ENCODE assay signal across 8 cellular contexts in genomic region chr13:73059460-73060250, GRCh38. TPM values are rescaled to one million over a fixed set of nuclear protein-coding genes. Genes with fewer than 3 reads are reported as not detected.
DNase-seq lines count a peak whose midpoint lies in the region; ATAC-seq, FAIRE-seq and TF ChIP-seq lines count a peak whose summit lies in the region.

No MANE protein-coding gene starts in this region.

- H3K9me3 ChIP-seq in SK-N-SH (no peaks in the 10 kb centered on the region), GM12878 (replicated peaks; ENCODE audit: control insufficient read depth, insufficient read depth, low read length) (no peaks in the 10 kb centered on the region)

- no peak for TF ChIP-seq CTCF in SK-N-SH (IDR thresholded peaks at IDR 0.05)
- TF ChIP-seq CTCF in GM12878 (IDR thresholded peaks at IDR 0.05 in 2 of 3, conservative IDR thresholded peaks at IDR 0.05 in 1 of 3; ENCODE audit: control insufficient read depth in 2 of 3, extremely low read depth in 1 of 3, insufficient read depth in 1 of 3, low read depth in 3 of 3, low read length in 3 of 3): peak in 2 of 3 experiments; percentile 14 to 25; a peak in 2 of 6 replicates

- BruUV-seq in GM12878 (replicated peaks; lab: Mats Ljungman, UMichigan): no TSS peak

- H3K9me2 ChIP-seq in SK-N-SH: no peaks in the 10 kb centered on the region

- TF ChIP-seq EP300 in SK-N-SH (IDR thresholded peaks at IDR 0.05; ENCODE audit: borderline replicate concordance in 1 of 2, low read depth in 1 of 2, low read length in 1 of 2): no peak
- no peak for TF ChIP-seq EP300 in GM12878 (IDR thresholded peaks at IDR 0.05; ENCODE audit: borderline replicate concordance in 1 of 2, control insufficient read depth in 1 of 2, low read depth in 2 of 2, low read length in 2 of 2)

- H3K4me2 ChIP-seq in SK-N-SH (peak overlapping the region; percentile 71), GM12878 (ENCODE audit: control insufficient read depth, insufficient read depth) (peak overlapping the region; percentile 95)

- H3F3A ChIP-seq in SK-N-SH (replicated peaks; ENCODE audit: insufficient read depth): peaks cover 24% of the 10 kb centered on the region

- intact Hi-C loops in GM12878 (cut with micrococcal nuclease; ENCODE audit: unreplicated experiment): no loop called here

- H3K36me3 ChIP-seq in SK-N-SH (replicated peaks in 1 of 2; ENCODE audit: control insufficient read depth in 1 of 2, insufficient read depth in 2 of 2, low read length in 1 of 2) (no peaks in the 10 kb centered on the region), GM12878 (ENCODE audit: control insufficient read depth in 2 of 2, insufficient read depth in 2 of 2, low read length in 1 of 2) (no peaks in the 10 kb centered on the region)

- SMC1A ChIA-PET in GM12878 (lab: Charles Lee; ENCODE audit: uncharacterized antibody, unreplicated experiment): interaction anchor here (0.6 to 1.0 kb wide), 3 partner anchors 10 to 560 kb away, joined by 3 read pairs; no protein-coding TSS in a partner anchor

- no peak for FAIRE-seq in GM12878 (lab: Jason Lieb, UNC)

- in situ Hi-C loops in GM12878 (cut with MboI): no loop called here

- DNase-seq in COLO668 (lab: John Stamatoyannopoulos, UW; ENCODE audit: unreplicated experiment) (peak; percentile 95), SK-N-SH (no peak), GM12878 (ENCODE audit: low read depth, low spot score) (no peak), iPS-NIHi11 (ENCODE audit: low spot score) (peak; percentile 82), LoVo (ENCODE audit: low spot score) (no peak)
- DNase-seq in stimulated activated CD4-positive, alpha-beta T cell treated with anti-CD3 and anti-CD28 coated beads, Interleukin-1b, Interleukin-23, amount 100 ng/mL, for 4 hours (ENCODE audit: low read depth in 2 of 2): peak; percentile 15 to 40

- RAD21 ChIA-PET in GM12878 (lab: Charles Lee; ENCODE audit: unreplicated experiment): interaction anchor here (0.6 to 1.0 kb wide), 2 partner anchors 12 to 212 kb away, joined by 3 read pairs; no protein-coding TSS in a partner anchor

- peak; percentile 34 for ATAC-seq in GM19397 (IDR thresholded peaks at IDR 0.05; ENCODE audit: unreplicated experiment)
- peak; percentile 40 for ATAC-seq in HG03439 (IDR thresholded peaks at IDR 0.05; ENCODE audit: unreplicated experiment)
- no peak; the same call in 2 of the 3 replicates for ATAC-seq in GM12878

- no peak; the same call in 1 of the 2 replicates for TF ChIP-seq RAD21 in SK-N-SH (IDR thresholded peaks at IDR 0.05; ENCODE audit: low read length)
- TF ChIP-seq RAD21 in GM12878 (IDR thresholded peaks at IDR 0.05; ENCODE audit: insufficient read depth, low read depth, low read length): peak; percentile 40; the same call in 1 of the 2 replicates

- CTCF ChIA-PET in SK-N-SH (lab: Yijun Ruan, JAX): interaction anchor here (0.6 to 1.4 kb wide), 10 partner anchors 10 to 1933 kb away, joined by 3 to 4 read pairs (median 3); no protein-coding TSS in a partner anchor
- CTCF ChIA-PET in GM12878 (lab: Yijun Ruan, JAX): interaction anchor here (1.4 kb wide), 2 partner anchors 12 to 220 kb away, joined by 5 to 6 read pairs; no protein-coding TSS in a partner anchor

- POLR2A ChIA-PET in SK-N-SH (lab: Yijun Ruan, JAX): no interaction called here
- POLR2A ChIA-PET in GM12878 (lab: Charles Lee): no interaction called here

- WGBS in SK-N-SH (ENCODE audit: low lambda C conversion rate): 7% methylated on average over 26 of the region's 68 CpGs
- WGBS in GM12878 (ENCODE audit: insufficient coverage, insufficient replicate concordance, low lambda C conversion rate, missing lambda C conversion rate): under 1% methylated on average over 44 of the region's 68 CpGs

- H3K4me1 ChIP-seq in SK-N-SH (ENCODE audit: control insufficient read depth in 1 of 2, insufficient read depth in 2 of 2, low read depth in 1 of 2, low read length in 1 of 2) (peaks cover 7 to 10% of the 10 kb centered on the region in 2 experiments; a peak in 3 of 4 replicates), GM12878 (ENCODE audit: control insufficient read depth, insufficient read depth, low read length) (peaks cover 3% of the 10 kb centered on the region; the same call in 1 of the 2 replicates)

- H3K4me3 ChIP-seq in SK-N-SH (ENCODE audit: low read depth in 2 of 2, low read length in 1 of 2) (peak overlapping the region; percentile 75 to 76), GM12878 (peak overlapping the region; percentile 66)

- H3K79me2 ChIP-seq in SK-N-SH (ENCODE audit: insufficient read depth) (no peaks in the 10 kb centered on the region), GM12878 (ENCODE audit: control insufficient read depth, insufficient read depth, low read length) (no peaks in the 10 kb centered on the region)

- no peak overlapping the region; the same call in 1 of the 2 replicates for H3K9ac ChIP-seq in SK-N-SH
- H3K9ac ChIP-seq in GM12878 (ENCODE audit: control insufficient read depth, insufficient read depth, low read length): peak overlapping the region; percentile 7; the same call in 1 of the 2 replicates

- H4K20me1 ChIP-seq in SK-N-SH (ENCODE audit: insufficient read depth): no peaks in the 10 kb centered on the region
- H4K20me1 ChIP-seq in GM12878 (ENCODE audit: control insufficient read depth, insufficient read depth): no peaks in the 10 kb centered on the region

- H2AFZ ChIP-seq in SK-N-SH (ENCODE audit: low read depth) (peak overlapping the region; percentile 56; the same call in 1 of the 2 replicates), GM12878 (ENCODE audit: control insufficient read depth, low read depth, low read length) (peak overlapping the region; percentile 81)

- H3K27ac ChIP-seq in SK-N-SH (ENCODE audit: low read depth in 2 of 2, low read length in 1 of 2): no peak overlapping the region
- no peak overlapping the region for H3K27ac ChIP-seq in GM12878 (ENCODE audit: control insufficient read depth, insufficient read depth)

- no peak for TF ChIP-seq POLR2A in GM12878 (IDR thresholded peaks at IDR 0.05; ENCODE audit: low read depth, low read length)

- H3K27me3 ChIP-seq in SK-N-SH (ENCODE audit: insufficient read depth) (no peaks in the 10 kb centered on the region), GM12878 (replicated peaks in 1 of 2; ENCODE audit: control insufficient read depth in 2 of 2, insufficient read depth in 2 of 2, low read length in 1 of 2) (peaks cover 0 to 4% of the 10 kb centered on the region in 2 experiments; a peak in 2 of 4 replicates)

TF ChIP-seq in SK-N-SH, 30 proteins besides CTCF, POLR2A, EP300 and RAD21 (continues in another document):
- peak; percentile 4; the same call in 1 of the 2 replicates for TF ChIP-seq SMC3 (IDR thresholded peaks at IDR 0.05; ENCODE audit: low read depth, low read length)
- no peak for TF ChIP-seq FOXJ3 (CRISPR knock-in tag; IDR thresholded peaks at IDR 0.05)
- TF ChIP-seq EZH2phosphoT487 (IDR thresholded peaks at IDR 0.05; ENCODE audit: borderline replicate concordance, low read depth): no peak
- TF ChIP-seq GATA2 (CRISPR knock-in tag; IDR thresholded peaks at IDR 0.05): no peak
- no peak for TF ChIP-seq IRF3 (IDR thresholded peaks at IDR 0.05; ENCODE audit: low read depth, low read length)

TF ChIP-seq in GM12878, 131 proteins besides CTCF, POLR2A, EP300 and RAD21:
- TF ChIP-seq USF1 (IDR thresholded peaks at IDR 0.05; ENCODE audit: borderline replicate concordance, extremely low read length, insufficient read depth, low read depth, low read length): no peak
- TF ChIP-seq BHLHE40 (IDR thresholded peaks at IDR 0.05; ENCODE audit: borderline replicate concordance in 1 of 2, low read depth in 2 of 2, low read length in 1 of 2): peak in 1 of 2 experiments; percentile 43; a peak in 1 of 4 replicates
- TF ChIP-seq IKZF1 (conservative IDR thresholded peaks at IDR 0.05): peak; percentile 12; the same call in 1 of the 2 replicates
- no peak for TF ChIP-seq STAT1 (conservative IDR thresholded peaks at IDR 0.05)
- peak; percentile 62; the same call in 1 of the 2 replicates for TF ChIP-seq SMARCA5 (IDR thresholded peaks at IDR 0.05)

RNA-seq across cellular contexts. Expression of gene KLF5, which starts 0.8 kb away (rescaled TPM):
- 2.7 and 3.9 TPM in 2 replicates for polyA plus RNA-seq in SK-N-SH (2012; rRNA removed)
- 2.9 and 3.2 TPM in 2 replicates for polyA plus RNA-seq in SK-N-SH (2012; cell fraction: cytosol; rRNA removed)
- polyA plus RNA-seq in SK-N-SH (2012; cell fraction: nucleus; rRNA removed): 1.5 and 3.4 TPM in 2 replicates
- total RNA-seq in GM12878 (2013; cell fraction: nucleolus; rRNA removed): 1.8 and 2.2 TPM in 2 replicates
- 0.96 and 2.2 TPM in 2 replicates for total RNA-seq in GM12878 (2014; rRNA removed)
- 1.3 and 2.5 TPM in 2 replicates for total RNA-seq in GM12878 (2014; rRNA removed; fragmentation: Illumina TruSeq; extraction: Trizol)
- 2.4 and 2.7 TPM in 2 replicates for total RNA-seq in GM12878 (2021)
- polyA plus RNA-seq in GM12878 (2011; ENCODE audit: low read depth): 1.2 TPM
- 0.50 and 0.65 TPM in 2 replicates for polyA plus RNA-seq in GM12878 (2011; rRNA removed)
- polyA plus RNA-seq in GM12878 (2011; cell fraction: cytosol; rRNA removed): 0.85 and 0.88 TPM in 2 replicates
- polyA plus RNA-seq in GM12878 (2011; cell fraction: nucleus; rRNA removed): 0.50 and 0.70 TPM in 2 replicates
- 1.2 and 1.8 TPM in 2 replicates for polyA plus RNA-seq in GM12878 (2012)
- polyA plus RNA-seq in GM12878 (2014; fragmentation: Illumina TruSeq; extraction: Trizol): 3.9 and 5.2 TPM in 2 replicates
- 1 to 10 TPM in 1 of 2 experiments, under 1 TPM in 1; 0.68 to 1.0 TPM for polyA plus RNA-seq in GM12878 (2014; fragmentation: Nextera tagmentation; extraction: Ambion mirVana)
- 1.1 and 1.4 TPM in 2 replicates for polyA plus RNA-seq in GM12878 (2014; rRNA removed)
- polyA plus RNA-seq in GM12878 (2016; fragmentation: Nextera tagmentation; extraction: Ambion mirVana): 1 to 10 TPM in 1 of 2 experiments, under 1 TPM in 1; 0.43 to 1.5 TPM
- polyA minus RNA-seq in GM12878 (2011; rRNA and poly(A)+ RNA removed): 0.31 and 1.2 TPM in 2 replicates
- 2.5 and 6.8 TPM in 2 replicates for polyA minus RNA-seq in GM12878 (2011; cell fraction: cytosol; rRNA and poly(A)+ RNA removed)
- polyA minus RNA-seq in GM12878 (2011; cell fraction: nucleus; rRNA and poly(A)+ RNA removed): 1.6 and 3.0 TPM in 2 replicates

Comparison
In these comparisons a context has a peak if more than half of its experiments do, and no peak if none do; other contexts are left out.
1. DNase-seq: peak in COLO668 (single experiment), iPS-NIHi11 (single experiment) and stimulated activated CD4-positive, alpha-beta T cell treated with anti-CD3 and anti-CD28 coated beads, Interleukin-1b, Interleukin-23, amount 100 ng/mL, for 4 hours (2 of 2); none in SK-N-SH (single experiment), GM12878 (single experiment) and LoVo (single experiment).